24 cellular contexts compared by ENCODE assay signal in the genomic region with DNA sequence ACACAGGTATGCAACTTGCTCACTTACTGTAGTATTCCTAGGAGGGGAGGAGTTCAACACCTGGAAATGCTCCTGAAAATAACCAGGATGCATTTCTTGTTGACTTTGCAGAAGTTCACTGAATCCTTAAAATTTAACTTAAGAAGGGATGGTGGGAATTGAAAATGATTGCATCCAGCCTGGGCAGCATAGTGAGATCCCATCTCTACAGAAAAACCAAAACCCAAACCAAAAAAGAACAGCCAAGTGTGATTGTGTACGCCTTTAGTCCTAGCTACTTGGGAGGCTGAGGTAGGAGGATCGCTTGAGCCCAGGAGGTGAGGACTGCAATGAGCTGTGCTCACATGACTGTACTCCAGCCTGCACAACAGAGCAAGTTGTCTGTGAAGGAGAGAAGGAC. TPM values are rescaled to one million over a fixed set of nuclear protein-coding genes. Genes with fewer than 3 reads are reported as not detected.
"Had no signal": no experiment of that assay in that cellular context is flagged by ENCODE, and none has a peak within 500 bp of the region (broad histone marks: within the 10 kb centered on the region; RNA-seq: fewer than 3 reads in every experiment).

No MANE protein-coding gene starts in this region.

- H3K4me3 ChIP-seq: SJSA1, SK-N-MC had no signal

- H3K9me3 ChIP-seq: SJSA1 had no signal

- FAIRE-seq: RCC 7860 had no signal

- H3K4me2 ChIP-seq: KMS-11 had no signal

- H3K36me3 ChIP-seq: SJSA1 had no signal

- H3K4me1 ChIP-seq: SJSA1 had no signal

- DNase-seq: IMR-90, Kasumi-1, MM.1S, NCI-H1092 treated with DMSO at 0.1 percent for 48 hours, NCI-H1436, NCI-H187, NCI-H2029, NCI-H2081 treated with DMSO at 0.1 percent for 48 hours, NCI-H2171, NCI-H226, NCI-H446, NCI-H510A, NCI-H524 treated with DMSO at 0.1 percent for 48 hours, NCI-H69, NCI-H774, Right ventricle myocardium superior, RPMI8226, SIG-M5 had no signal

- H3K27ac ChIP-seq: KMS-11, SJSA1, SK-N-MC had no signal

- H3K9ac ChIP-seq: KMS-11 had no signal

RNA-seq across cellular contexts. Expression of gene DNAH8, which starts 1.7 kb away (rescaled TPM):
- total RNA-seq: HT-29, IMR-90, M059J, SJSA1 had no signal
- polyA plus RNA-seq: IMR-90 had no signal
